8 cellular contexts compared by ENCODE assay signal in the genomic region with DNA sequence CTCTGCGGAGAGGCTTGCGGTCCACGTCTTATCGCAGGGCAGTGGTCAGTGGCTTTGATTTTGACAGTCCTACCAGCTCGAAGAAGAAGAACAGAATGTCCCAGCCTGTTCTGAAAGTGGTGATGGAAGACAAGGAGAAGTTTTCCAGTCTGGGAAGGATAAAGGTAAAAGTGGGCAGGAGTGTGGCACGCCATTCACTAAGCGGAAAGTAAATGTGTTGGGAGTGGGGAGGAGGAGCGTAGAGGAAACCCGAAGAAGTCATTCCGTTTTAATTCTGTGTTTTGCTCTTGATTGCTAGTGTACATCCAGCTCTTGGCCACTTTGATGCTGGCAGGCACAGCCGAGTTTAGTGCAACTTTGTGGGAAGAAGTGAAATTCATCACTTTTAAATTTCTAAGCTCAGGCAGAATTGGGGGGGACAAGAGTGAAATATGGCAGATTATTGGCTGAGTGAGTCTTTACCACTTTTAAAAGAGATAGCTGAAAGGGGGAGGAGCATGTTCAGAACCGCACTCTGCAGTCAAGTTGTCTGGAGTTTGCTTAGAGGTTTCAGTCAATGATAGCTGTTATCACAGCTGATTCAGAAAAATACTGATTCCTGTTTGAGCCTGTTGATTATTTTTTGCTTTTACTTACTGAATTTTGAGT. TPM values are rescaled to one million over a fixed set of nuclear protein-coding genes. Genes with fewer than 3 reads are reported as not detected.
DNase-seq lines count a peak whose midpoint lies in the region; ATAC-seq and TF ChIP-seq lines count a peak whose summit lies in the region.

No MANE protein-coding gene starts in this region.

- no peak for DNase-seq in activated CD8-positive, alpha-beta memory T cell treated with anti-CD3 and anti-CD28 coated beads, Interleukin-2, amount 10 ng/mL, durations not matched to agents 7 days and 5 days
- no peak for DNase-seq in activated CD8-positive, alpha-beta memory T cell treated with anti-CD3 and anti-CD28 coated beads for 24 hours
- DNase-seq in left lung (no peak), type B pancreatic cell (ENCODE audit: extremely low spot score, unreplicated experiment) (no peak), DMS153 (lab: John Stamatoyannopoulos, UW) (no peak)

- H3K27me3 Mint-ChIP-seq in activated CD8-positive, alpha-beta memory T cell treated with anti-CD3 and anti-CD28 coated beads, Interleukin-2, amount 10 ng/mL, durations not matched to agents 7 days and 5 days: peaks cover 71% of the 10 kb centered on the region
- H3K27me3 Mint-ChIP-seq in brain (peaks cover 26% of the 10 kb centered on the region), type B pancreatic cell (peaks cover 25% of the 10 kb centered on the region)

- H3K4me3 Mint-ChIP-seq in activated CD8-positive, alpha-beta memory T cell treated with anti-CD3 and anti-CD28 coated beads, Interleukin-2, amount 10 ng/mL, durations not matched to agents 7 days and 5 days: peak overlapping the region; percentile 7
- H3K4me3 Mint-ChIP-seq in brain (peak overlapping the region; percentile 86 to 100 (median 92)), type B pancreatic cell (peak overlapping the region; percentile 89)

- no peaks in the 10 kb centered on the region for H3K36me3 ChIP-seq in left lung

- TF ChIP-seq CTCF in brain (conservative IDR thresholded peaks at IDR 0.05): no peak
- no peak for TF ChIP-seq CTCF in left lung (IDR thresholded peaks at IDR 0.05)
- TF ChIP-seq CTCF in type B pancreatic cell (conservative IDR thresholded peaks at IDR 0.05): no peak

- H3K9me3 ChIP-seq in left lung: no peaks in the 10 kb centered on the region

- H3K4me1 Mint-ChIP-seq in activated CD8-positive, alpha-beta memory T cell treated with anti-CD3 and anti-CD28 coated beads, Interleukin-2, amount 10 ng/mL, durations not matched to agents 7 days and 5 days: peaks cover 18% of the 10 kb centered on the region
- H3K4me1 Mint-ChIP-seq in brain (peaks cover 58% of the 10 kb centered on the region), type B pancreatic cell (ENCODE audit: unreplicated experiment) (peaks cover 31% of the 10 kb centered on the region)

- CTCF ChIA-PET in activated CD8-positive, alpha-beta memory T cell treated with anti-CD3 and anti-CD28 coated beads, Interleukin-2, amount 10 ng/mL, durations not matched to agents 7 days and 5 days (lab: Charles Lee): interaction anchor here (1.6 kb wide), 1 partner anchor 129 kb away, joined by 4 read pairs; no protein-coding TSS in a partner anchor

- peak overlapping the region; percentile 45 to 57 for H3K27ac ChIP-seq in left lung

- peaks cover 0 to 43% of the 10 kb centered on the region in 2 donors for H3K4me1 ChIP-seq in left lung

- H3K4me3 ChIP-seq in left lung: peak overlapping the region; percentile 60 to 74

- no peak overlapping the region for H3K27ac Mint-ChIP-seq in activated CD8-positive, alpha-beta memory T cell treated with anti-CD3 and anti-CD28 coated beads, Interleukin-2, amount 10 ng/mL, durations not matched to agents 7 days and 5 days
- H3K27ac Mint-ChIP-seq in brain (peak overlapping the region; percentile 0 to 86 (median 45)), type B pancreatic cell (peak overlapping the region; percentile 55)

- peaks cover 0 to 50% of the 10 kb centered on the region in 2 donors for H3K27me3 ChIP-seq in left lung

- no peaks in the 10 kb centered on the region for H3K9me3 Mint-ChIP-seq in activated CD8-positive, alpha-beta memory T cell treated with anti-CD3 and anti-CD28 coated beads, Interleukin-2, amount 10 ng/mL, durations not matched to agents 7 days and 5 days (ENCODE audit: low read depth)
- H3K9me3 Mint-ChIP-seq in brain (no peaks in the 10 kb centered on the region), type B pancreatic cell (no peaks in the 10 kb centered on the region)

- no peaks in the 10 kb centered on the region for H3K36me3 Mint-ChIP-seq in activated CD8-positive, alpha-beta memory T cell treated with anti-CD3 and anti-CD28 coated beads, Interleukin-2, amount 10 ng/mL, durations not matched to agents 7 days and 5 days
- H3K36me3 Mint-ChIP-seq in brain (peaks cover 3% of the 10 kb centered on the region), type B pancreatic cell (peaks cover 5% of the 10 kb centered on the region)

- no peak for ATAC-seq in activated CD8-positive, alpha-beta memory T cell treated with anti-CD3 and anti-CD28 coated beads, Interleukin-2, amount 10 ng/mL, durations not matched to agents 7 days and 5 days
- ATAC-seq in left lung (peak; percentile 10), GM18907 (IDR thresholded peaks at IDR 0.05; ENCODE audit: unreplicated experiment) (no peak), GM21723 (IDR thresholded peaks at IDR 0.05; ENCODE audit: unreplicated experiment) (no peak)

- intact Hi-C loops in left lung (cut with DNase I): no loop called here

RNA-seq across cellular contexts. Expression of gene ARHGEF26, which starts 1.8 kb away (rescaled TPM):
- total RNA-seq in activated CD8-positive, alpha-beta memory T cell treated with anti-CD3 and anti-CD28 coated beads, Interleukin-2, amount 10 ng/mL, durations not matched to agents 7 days and 5 days: under 1 TPM; 0.09 to 0.23 TPM
- polyA plus RNA-seq in brain (ENCODE audit: insufficient read depth, low read depth, low replicate concordance): 14.4 TPM
- total RNA-seq in left lung: 10 to 100 TPM; 27.7 to 58.8 TPM
- total RNA-seq in type B pancreatic cell (ENCODE audit: low replicate concordance): 7.8 and 12.7 TPM in 2 replicates

Comparison
In these comparisons a context has a peak if more than half of its experiments do, and no peak if none do; other contexts are left out.
1. H3K4me3 Mint-ChIP-seq: peak in every context shown above with its lines; median percentile 92 in brain; 89 in type B pancreatic cell; 7 in activated CD8-positive, alpha-beta memory T cell treated with anti-CD3 and anti-CD28 coated beads, Interleukin-2, amount 10 ng/mL, durations not matched to agents 7 days and 5 days.